Comparison of ENCODE assay signal across 1 cellular context in genomic region chr3:112746675-112747276, GRCh38.
A peak's percentile ranks its signal among the peaks of the same experiment; 100 is the strongest.
TF ChIP-seq lines count a peak whose summit lies in the region.

No MANE protein-coding gene starts in this region.

TF ChIP-seq in K562, 482 proteins besides CTCF, POLR2A, EP300 and RAD21 (continued from another document):
- no peak for TF ChIP-seq ZBTB12 (CRISPR knock-in tag; IDR thresholded peaks at IDR 0.05)
- peak; percentile 38 for TF ChIP-seq TEAD4 (IDR thresholded peaks at IDR 0.05; ENCODE audit: low read length)
- TF ChIP-seq TEAD4 (CRISPR knock-in tag; IDR thresholded peaks at IDR 0.05; ENCODE audit: borderline replicate concordance), result no peak
- no peak for TF ChIP-seq ZBTB7A (IDR thresholded peaks at IDR 0.05; ENCODE audit: borderline replicate concordance, control insufficient read depth, low read depth, low read length)
- no peak for TF ChIP-seq TFE3 (CRISPR knock-in tag; IDR thresholded peaks at IDR 0.05)
- TF ChIP-seq AFF4 (CRISPR knock-in tag; IDR thresholded peaks at IDR 0.05), result no peak
- TF ChIP-seq CHD4 (IDR thresholded peaks at IDR 0.05; ENCODE audit: insufficient read depth, insufficient replicate concordance, low read depth, low read length, poor library complexity, severe bottlenecking), result no peak
- no peak for TF ChIP-seq ZNF583 (CRISPR knock-in tag; IDR thresholded peaks at IDR 0.05)
- TF ChIP-seq ARID3A (IDR thresholded peaks at IDR 0.05; ENCODE audit: borderline replicate concordance, low read depth, low read length), result peak; percentile 31; the same call in 1 of the 2 replicates
- TF ChIP-seq BCLAF1 (IDR thresholded peaks at IDR 0.05; ENCODE audit: borderline replicate concordance in 1 of 2, control insufficient read depth in 1 of 2, low read depth in 2 of 2, low read length in 1 of 2), result no peak
- no peak for TF ChIP-seq SLC30A9 (CRISPR knock-in tag; IDR thresholded peaks at IDR 0.05)
- TF ChIP-seq BRF1 (IDR thresholded peaks at IDR 0.05; ENCODE audit: borderline replicate concordance, extremely low read depth, insufficient read length), result no peak
- TF ChIP-seq RB1 (IDR thresholded peaks at IDR 0.05; ENCODE audit: low read depth), result no peak
- peak; percentile 42; the same call in 1 of the 2 replicates for TF ChIP-seq TAL1 (IDR thresholded peaks at IDR 0.05)
- TF ChIP-seq NR1H2 (CRISPR knock-in tag; IDR thresholded peaks at IDR 0.05), result no peak
- TF ChIP-seq ATF3 (IDR thresholded peaks at IDR 0.05), result peak; percentile 17; the same call in 1 of the 2 replicates
- TF ChIP-seq ATF3 (CRISPR knock-in tag; conservative IDR thresholded peaks at IDR 0.05), result no peak
- TF ChIP-seq BDP1 (IDR thresholded peaks at IDR 0.05; ENCODE audit: insufficient read depth, insufficient read length), result no peak
- no peak for TF ChIP-seq ZNF280B (CRISPR knock-in tag; IDR thresholded peaks at IDR 0.05)
- TF ChIP-seq KDM4B (IDR thresholded peaks at IDR 0.05; ENCODE audit: borderline replicate concordance in 2 of 2, low read depth in 1 of 2), result no peak
- TF ChIP-seq SIN3A (IDR thresholded peaks at IDR 0.05; ENCODE audit: borderline replicate concordance in 2 of 2, control insufficient read depth in 1 of 2, low read depth in 2 of 2, low read length in 2 of 2), result no peak
- TF ChIP-seq ZNF75A (CRISPR knock-in tag; IDR thresholded peaks at IDR 0.05), result no peak
- TF ChIP-seq CEBPB (tag; IDR thresholded peaks at IDR 0.05), result peak; percentile 49
- no peak for TF ChIP-seq SMAD4 (CRISPR knock-in tag; conservative IDR thresholded peaks at IDR 0.05)
- TF ChIP-seq FOSL1 (tag; conservative IDR thresholded peaks at IDR 0.05), result peak; percentile 60
- TF ChIP-seq PKNOX1 (IDR thresholded peaks at IDR 0.05), result peak; percentile 56
- TF ChIP-seq MAFK (IDR thresholded peaks at IDR 0.05; ENCODE audit: low read length), result 0 out of 2 replicates have a peak, but pooled peaks have one; percentile 22
- TF ChIP-seq HNRNPH1 (optimal IDR thresholded peaks at IDR 0.05; ENCODE audit: low read depth, low read length), result no peak
